In genomic region chr2:132731431-132731830, GRCh38 we compare ENCODE assay signal across 25 cellular contexts.
"Had no signal": no experiment of that assay in that cellular context is flagged by ENCODE, and none has a peak within 500 bp of the region (broad histone marks: within the 10 kb centered on the region; RNA-seq: fewer than 3 reads in every experiment).

No MANE protein-coding gene starts in this region.

- H3K4me1 ChIP-seq: gastrocnemius medialis, lower lobe of right lung, prostate gland, right atrium auricular region, stomach, thyroid gland, vagina had no signal

- H3K9me3 ChIP-seq: gastrocnemius medialis, lower lobe of right lung, mucosa of descending colon, prostate gland, right atrium auricular region, stomach, thyroid gland, vagina had no signal

- DNase-seq: dermis blood vessel endothelial cell; effector memory CD4-positive, alpha-beta T cell; gastrocnemius medialis; head of caudate nucleus; left ventricle myocardium superior; lower lobe of right lung; mucosa of descending colon; naive B cell; stimulated activated CD4-positive, alpha-beta T cell treated with anti-CD3 and anti-CD28 coated beads, Interleukin-12 subunit alpha, Interleukin-12 subunit beta, amount 100 ng/mL, for 4 hours; stimulated activated CD4-positive, alpha-beta T cell treated with anti-CD3 and anti-CD28 coated beads, Interleukin-1b, Interleukin-23, amount 100 ng/mL, for 48 hours; stimulated activated CD4-positive, alpha-beta T cell treated with anti-CD3 and anti-CD28 coated beads, Interleukin-4, amount 100 ng/mL, for 1 hour; stimulated activated naive CD4-positive, alpha-beta T cell treated with Interleukin-2 at 50 U/mL for 16 hours; stomach; thyroid gland had no signal

- H3K4me3 ChIP-seq: coronary artery, gastrocnemius medialis, lower lobe of right lung, mucosa of descending colon, neural progenitor cell, prostate gland, right atrium auricular region, smooth muscle cell, stomach, thyroid gland, vagina had no signal

- H3K4me1 Mint-ChIP-seq: memory B cell; mesothelial cell of epicardium; naive B cell; nephron; stimulated activated effector memory CD8-positive, alpha-beta T cell treated with anti-CD3 and anti-CD28 coated beads, Interleukin-12 subunit alpha, Interleukin-12 subunit beta, amount 100 ng/mL, for 72 hours had no signal

- ATAC-seq: gastrocnemius medialis; left ventricle myocardium superior; lower lobe of right lung; mucosa of descending colon; sciatic nerve; stimulated activated effector memory CD8-positive, alpha-beta T cell treated with anti-CD3 and anti-CD28 coated beads, Interleukin-12 subunit alpha, Interleukin-12 subunit beta, amount 100 ng/mL, for 72 hours had no signal

- H3K4me2 ChIP-seq: neural progenitor cell, smooth muscle cell had no signal

- H2AFZ ChIP-seq: neural progenitor cell had no signal

- H3K9ac ChIP-seq: neural progenitor cell had no signal

- H3K36me3 ChIP-seq: gastrocnemius medialis, lower lobe of right lung, neural progenitor cell, prostate gland, right atrium auricular region, stomach, thyroid gland, vagina had no signal

- H3K27me3 Mint-ChIP-seq: naive B cell had no signal

- H3K9me3 Mint-ChIP-seq: memory B cell, mesothelial cell of epicardium, nephron had no signal

- H3K4me3 Mint-ChIP-seq: memory B cell; mesothelial cell of epicardium; nephron; neural progenitor cell; stimulated activated effector memory CD8-positive, alpha-beta T cell treated with anti-CD3 and anti-CD28 coated beads, Interleukin-12 subunit alpha, Interleukin-12 subunit beta, amount 100 ng/mL, for 72 hours had no signal

- H3K27ac ChIP-seq: coronary artery, gastrocnemius medialis, lower lobe of right lung, neural progenitor cell, prostate gland, right atrium auricular region, stomach, thyroid gland, vagina had no signal

- H3K27ac Mint-ChIP-seq: memory B cell; mesothelial cell of epicardium; naive B cell; nephron; neural progenitor cell; stimulated activated effector memory CD8-positive, alpha-beta T cell treated with anti-CD3 and anti-CD28 coated beads, Interleukin-12 subunit alpha, Interleukin-12 subunit beta, amount 100 ng/mL, for 72 hours had no signal

- H3K27me3 ChIP-seq: gastrocnemius medialis, neural progenitor cell, right atrium auricular region, stomach, thyroid gland, vagina had no signal

- H3K36me3 Mint-ChIP-seq: memory B cell; mesothelial cell of epicardium; stimulated activated effector memory CD8-positive, alpha-beta T cell treated with anti-CD3 and anti-CD28 coated beads, Interleukin-12 subunit alpha, Interleukin-12 subunit beta, amount 100 ng/mL, for 72 hours had no signal
